1 cellular context compared by ENCODE assay signal in the genomic region with DNA sequence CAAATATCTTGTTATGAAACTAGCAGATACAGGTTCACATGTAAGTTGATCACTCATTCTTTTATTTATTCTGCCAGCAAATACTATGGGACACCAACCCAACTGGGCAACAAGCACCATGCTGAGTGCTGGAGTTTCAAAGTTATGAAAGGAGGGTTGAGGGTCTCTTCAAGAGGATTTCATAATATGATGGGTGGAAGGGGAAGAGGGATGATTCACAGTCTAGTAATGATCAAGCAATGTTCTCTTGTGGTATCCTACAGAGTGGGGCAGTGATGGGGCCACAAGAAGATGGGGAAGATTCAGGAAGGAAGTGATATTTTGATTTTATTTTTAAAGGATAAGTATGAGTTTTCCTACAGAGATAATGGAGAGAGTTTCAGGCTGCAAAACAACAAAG.
TF ChIP-seq lines count a peak whose summit lies in the region.

No MANE protein-coding gene starts in this region.

TF ChIP-seq in GM23338, 12 proteins besides CTCF, POLR2A, EP300 and RAD21 (continued from another document):
- TF ChIP-seq, protein P1, sequence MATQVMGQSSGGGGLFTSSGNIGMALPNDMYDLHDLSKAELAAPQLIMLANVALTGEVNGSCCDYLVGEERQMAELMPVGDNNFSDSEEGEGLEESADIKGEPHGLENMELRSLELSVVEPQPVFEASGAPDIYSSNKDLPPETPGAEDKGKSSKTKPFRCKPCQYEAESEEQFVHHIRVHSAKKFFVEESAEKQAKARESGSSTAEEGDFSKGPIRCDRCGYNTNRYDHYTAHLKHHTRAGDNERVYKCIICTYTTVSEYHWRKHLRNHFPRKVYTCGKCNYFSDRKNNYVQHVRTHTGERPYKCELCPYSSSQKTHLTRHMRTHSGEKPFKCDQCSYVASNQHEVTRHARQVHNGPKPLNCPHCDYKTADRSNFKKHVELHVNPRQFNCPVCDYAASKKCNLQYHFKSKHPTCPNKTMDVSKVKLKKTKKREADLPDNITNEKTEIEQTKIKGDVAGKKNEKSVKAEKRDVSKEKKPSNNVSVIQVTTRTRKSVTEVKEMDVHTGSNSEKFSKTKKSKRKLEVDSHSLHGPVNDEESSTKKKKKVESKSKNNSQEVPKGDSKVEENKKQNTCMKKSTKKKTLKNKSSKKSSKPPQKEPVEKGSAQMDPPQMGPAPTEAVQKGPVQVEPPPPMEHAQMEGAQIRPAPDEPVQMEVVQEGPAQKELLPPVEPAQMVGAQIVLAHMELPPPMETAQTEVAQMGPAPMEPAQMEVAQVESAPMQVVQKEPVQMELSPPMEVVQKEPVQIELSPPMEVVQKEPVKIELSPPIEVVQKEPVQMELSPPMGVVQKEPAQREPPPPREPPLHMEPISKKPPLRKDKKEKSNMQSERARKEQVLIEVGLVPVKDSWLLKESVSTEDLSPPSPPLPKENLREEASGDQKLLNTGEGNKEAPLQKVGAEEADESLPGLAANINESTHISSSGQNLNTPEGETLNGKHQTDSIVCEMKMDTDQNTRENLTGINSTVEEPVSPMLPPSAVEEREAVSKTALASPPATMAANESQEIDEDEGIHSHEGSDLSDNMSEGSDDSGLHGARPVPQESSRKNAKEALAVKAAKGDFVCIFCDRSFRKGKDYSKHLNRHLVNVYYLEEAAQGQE (IDR thresholded peaks at IDR 0.05; ENCODE audit: unreplicated experiment): no peak
- TF ChIP-seq POLR2AphosphoS5 (IDR thresholded peaks at IDR 0.05; ENCODE audit: low read depth): no peak
- TF ChIP-seq EZH2phosphoT487 (IDR thresholded peaks at IDR 0.05; ENCODE audit: unreplicated experiment): no peak
- TF ChIP-seq EZH2 (IDR thresholded peaks at IDR 0.05; ENCODE audit: low read depth, unreplicated experiment): no peak
- TF ChIP-seq, protein P2, sequence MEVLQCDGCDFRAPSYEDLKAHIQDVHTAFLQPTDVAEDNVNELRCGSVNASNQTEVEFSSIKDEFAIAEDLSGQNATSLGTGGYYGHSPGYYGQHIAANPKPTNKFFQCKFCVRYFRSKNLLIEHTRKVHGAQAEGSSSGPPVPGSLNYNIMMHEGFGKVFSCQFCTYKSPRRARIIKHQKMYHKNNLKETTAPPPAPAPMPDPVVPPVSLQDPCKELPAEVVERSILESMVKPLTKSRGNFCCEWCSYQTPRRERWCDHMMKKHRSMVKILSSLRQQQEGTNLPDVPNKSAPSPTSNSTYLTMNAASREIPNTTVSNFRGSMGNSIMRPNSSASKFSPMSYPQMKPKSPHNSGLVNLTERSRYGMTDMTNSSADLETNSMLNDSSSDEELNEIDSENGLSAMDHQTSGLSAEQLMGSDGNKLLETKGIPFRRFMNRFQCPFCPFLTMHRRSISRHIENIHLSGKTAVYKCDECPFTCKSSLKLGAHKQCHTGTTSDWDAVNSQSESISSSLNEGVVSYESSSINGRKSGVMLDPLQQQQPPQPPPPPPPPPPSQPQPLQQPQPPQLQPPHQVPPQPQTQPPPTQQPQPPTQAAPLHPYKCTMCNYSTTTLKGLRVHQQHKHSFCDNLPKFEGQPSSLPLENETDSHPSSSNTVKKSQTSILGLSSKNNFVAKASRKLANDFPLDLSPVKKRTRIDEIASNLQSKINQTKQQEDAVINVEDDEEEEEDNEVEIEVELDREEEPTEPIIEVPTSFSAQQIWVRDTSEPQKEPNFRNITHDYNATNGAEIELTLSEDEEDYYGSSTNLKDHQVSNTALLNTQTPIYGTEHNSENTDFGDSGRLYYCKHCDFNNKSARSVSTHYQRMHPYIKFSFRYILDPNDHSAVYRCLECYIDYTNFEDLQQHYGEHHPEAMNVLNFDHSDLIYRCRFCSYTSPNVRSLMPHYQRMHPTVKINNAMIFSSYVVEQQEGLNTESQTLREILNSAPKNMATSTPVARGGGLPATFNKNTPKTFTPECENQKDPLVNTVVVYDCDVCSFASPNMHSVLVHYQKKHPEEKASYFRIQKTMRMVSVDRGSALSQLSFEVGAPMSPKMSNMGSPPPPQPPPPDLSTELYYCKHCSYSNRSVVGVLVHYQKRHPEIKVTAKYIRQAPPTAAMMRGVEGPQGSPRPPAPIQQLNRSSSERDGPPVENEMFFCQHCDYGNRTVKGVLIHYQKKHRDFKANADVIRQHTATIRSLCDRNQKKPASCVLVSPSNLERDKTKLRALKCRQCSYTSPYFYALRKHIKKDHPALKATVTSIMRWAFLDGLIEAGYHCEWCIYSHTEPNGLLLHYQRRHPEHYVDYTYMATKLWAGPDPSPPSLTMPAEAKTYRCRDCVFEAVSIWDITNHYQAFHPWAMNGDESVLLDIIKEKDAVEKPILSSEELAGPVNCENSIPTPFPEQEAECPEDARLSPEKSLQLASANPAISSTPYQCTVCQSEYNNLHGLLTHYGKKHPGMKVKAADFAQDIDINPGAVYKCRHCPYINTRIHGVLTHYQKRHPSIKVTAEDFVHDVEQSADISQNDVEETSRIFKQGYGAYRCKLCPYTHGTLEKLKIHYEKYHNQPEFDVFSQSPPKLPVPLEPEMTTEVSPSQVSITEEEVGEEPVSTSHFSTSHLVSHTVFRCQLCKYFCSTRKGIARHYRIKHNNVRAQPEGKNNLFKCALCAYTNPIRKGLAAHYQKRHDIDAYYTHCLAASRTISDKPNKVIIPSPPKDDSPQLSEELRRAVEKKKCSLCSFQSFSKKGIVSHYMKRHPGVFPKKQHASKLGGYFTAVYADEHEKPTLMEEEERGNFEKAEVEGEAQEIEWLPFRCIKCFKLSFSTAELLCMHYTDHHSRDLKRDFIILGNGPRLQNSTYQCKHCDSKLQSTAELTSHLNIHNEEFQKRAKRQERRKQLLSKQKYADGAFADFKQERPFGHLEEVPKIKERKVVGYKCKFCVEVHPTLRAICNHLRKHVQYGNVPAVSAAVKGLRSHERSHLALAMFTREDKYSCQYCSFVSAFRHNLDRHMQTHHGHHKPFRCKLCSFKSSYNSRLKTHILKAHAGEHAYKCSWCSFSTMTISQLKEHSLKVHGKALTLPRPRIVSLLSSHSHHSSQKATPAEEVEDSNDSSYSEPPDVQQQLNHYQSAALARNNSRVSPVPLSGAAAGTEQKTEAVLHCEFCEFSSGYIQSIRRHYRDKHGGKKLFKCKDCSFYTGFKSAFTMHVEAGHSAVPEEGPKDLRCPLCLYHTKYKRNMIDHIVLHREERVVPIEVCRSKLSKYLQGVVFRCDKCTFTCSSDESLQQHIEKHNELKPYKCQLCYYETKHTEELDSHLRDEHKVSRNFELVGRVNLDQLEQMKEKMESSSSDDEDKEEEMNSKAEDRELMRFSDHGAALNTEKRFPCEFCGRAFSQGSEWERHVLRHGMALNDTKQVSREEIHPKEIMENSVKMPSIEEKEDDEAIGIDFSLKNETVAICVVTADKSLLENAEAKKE (CRISPR knock-in tag; IDR thresholded peaks at IDR 0.05): no peak
- no peak for TF ChIP-seq CREB1 (CRISPR knock-in tag; IDR thresholded peaks at IDR 0.05; ENCODE audit: low read depth)
- no peak for TF ChIP-seq JUNB (IDR thresholded peaks at IDR 0.05; ENCODE audit: unreplicated experiment)
- TF ChIP-seq, protein P3, sequence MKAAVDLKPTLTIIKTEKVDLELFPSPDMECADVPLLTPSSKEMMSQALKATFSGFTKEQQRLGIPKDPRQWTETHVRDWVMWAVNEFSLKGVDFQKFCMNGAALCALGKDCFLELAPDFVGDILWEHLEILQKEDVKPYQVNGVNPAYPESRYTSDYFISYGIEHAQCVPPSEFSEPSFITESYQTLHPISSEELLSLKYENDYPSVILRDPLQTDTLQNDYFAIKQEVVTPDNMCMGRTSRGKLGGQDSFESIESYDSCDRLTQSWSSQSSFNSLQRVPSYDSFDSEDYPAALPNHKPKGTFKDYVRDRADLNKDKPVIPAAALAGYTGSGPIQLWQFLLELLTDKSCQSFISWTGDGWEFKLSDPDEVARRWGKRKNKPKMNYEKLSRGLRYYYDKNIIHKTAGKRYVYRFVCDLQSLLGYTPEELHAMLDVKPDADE (IDR thresholded peaks at IDR 0.05): no peak
- TF ChIP-seq ZNF114 (CRISPR knock-in tag; IDR thresholded peaks at IDR 0.05): no peak
- no peak for TF ChIP-seq STAT1 (IDR thresholded peaks at IDR 0.05; ENCODE audit: unreplicated experiment)
TF ChIP-seq in GM23338: peak in this region for 0.
